ENCODE assay signal across 2 cellular contexts in the genomic region with DNA sequence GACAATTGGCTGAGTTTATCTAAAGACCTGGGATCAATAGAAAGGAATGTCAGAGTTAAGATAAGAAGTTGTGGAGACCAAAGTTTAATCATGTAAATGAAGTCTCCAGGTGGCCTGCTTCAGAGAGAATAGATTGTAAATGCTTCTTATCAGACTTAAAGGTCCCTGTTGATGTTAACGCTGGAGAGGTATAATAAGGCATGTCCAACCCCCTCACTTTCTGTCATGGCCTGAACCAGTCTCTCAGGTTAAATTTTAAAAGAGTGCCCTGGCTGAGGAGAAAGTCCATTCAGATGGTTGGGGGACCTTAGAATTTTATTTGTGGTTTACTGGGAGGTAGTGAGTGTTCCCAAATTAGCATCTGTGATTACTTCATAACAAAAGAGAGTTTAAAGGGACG.
A peak's percentile ranks its signal among the peaks of the same experiment; 100 is the strongest.
TF ChIP-seq lines count a peak whose summit lies in the region.

No MANE protein-coding gene starts in this region.

TF ChIP-seq in H1, 55 proteins besides CTCF, POLR2A, EP300 and RAD21:
- no peak for TF ChIP-seq BCL11A (IDR thresholded peaks at IDR 0.05; ENCODE audit: low read depth in 2 of 2, low read length in 2 of 2)
- no peak for TF ChIP-seq ASH2L (IDR thresholded peaks at IDR 0.05; ENCODE audit: low read length)

TF ChIP-seq in HepG2, 621 proteins besides CTCF, POLR2A, EP300 and RAD21:
- TF ChIP-seq, protein P1, sequence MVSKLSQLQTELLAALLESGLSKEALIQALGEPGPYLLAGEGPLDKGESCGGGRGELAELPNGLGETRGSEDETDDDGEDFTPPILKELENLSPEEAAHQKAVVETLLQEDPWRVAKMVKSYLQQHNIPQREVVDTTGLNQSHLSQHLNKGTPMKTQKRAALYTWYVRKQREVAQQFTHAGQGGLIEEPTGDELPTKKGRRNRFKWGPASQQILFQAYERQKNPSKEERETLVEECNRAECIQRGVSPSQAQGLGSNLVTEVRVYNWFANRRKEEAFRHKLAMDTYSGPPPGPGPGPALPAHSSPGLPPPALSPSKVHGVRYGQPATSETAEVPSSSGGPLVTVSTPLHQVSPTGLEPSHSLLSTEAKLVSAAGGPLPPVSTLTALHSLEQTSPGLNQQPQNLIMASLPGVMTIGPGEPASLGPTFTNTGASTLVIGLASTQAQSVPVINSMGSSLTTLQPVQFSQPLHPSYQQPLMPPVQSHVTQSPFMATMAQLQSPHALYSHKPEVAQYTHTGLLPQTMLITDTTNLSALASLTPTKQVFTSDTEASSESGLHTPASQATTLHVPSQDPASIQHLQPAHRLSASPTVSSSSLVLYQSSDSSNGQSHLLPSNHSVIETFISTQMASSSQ (IDR thresholded peaks at IDR 0.05; ENCODE audit: low read depth) = peak; percentile 42; the same call in 1 of the 2 replicates
- TF ChIP-seq, protein P1 (CRISPR knock-in tag; IDR thresholded peaks at IDR 0.05; ENCODE audit: borderline replicate concordance) = no peak
- TF ChIP-seq ELF1 (CRISPR knock-in tag; IDR thresholded peaks at IDR 0.05) = no peak
- TF ChIP-seq, protein P2, sequence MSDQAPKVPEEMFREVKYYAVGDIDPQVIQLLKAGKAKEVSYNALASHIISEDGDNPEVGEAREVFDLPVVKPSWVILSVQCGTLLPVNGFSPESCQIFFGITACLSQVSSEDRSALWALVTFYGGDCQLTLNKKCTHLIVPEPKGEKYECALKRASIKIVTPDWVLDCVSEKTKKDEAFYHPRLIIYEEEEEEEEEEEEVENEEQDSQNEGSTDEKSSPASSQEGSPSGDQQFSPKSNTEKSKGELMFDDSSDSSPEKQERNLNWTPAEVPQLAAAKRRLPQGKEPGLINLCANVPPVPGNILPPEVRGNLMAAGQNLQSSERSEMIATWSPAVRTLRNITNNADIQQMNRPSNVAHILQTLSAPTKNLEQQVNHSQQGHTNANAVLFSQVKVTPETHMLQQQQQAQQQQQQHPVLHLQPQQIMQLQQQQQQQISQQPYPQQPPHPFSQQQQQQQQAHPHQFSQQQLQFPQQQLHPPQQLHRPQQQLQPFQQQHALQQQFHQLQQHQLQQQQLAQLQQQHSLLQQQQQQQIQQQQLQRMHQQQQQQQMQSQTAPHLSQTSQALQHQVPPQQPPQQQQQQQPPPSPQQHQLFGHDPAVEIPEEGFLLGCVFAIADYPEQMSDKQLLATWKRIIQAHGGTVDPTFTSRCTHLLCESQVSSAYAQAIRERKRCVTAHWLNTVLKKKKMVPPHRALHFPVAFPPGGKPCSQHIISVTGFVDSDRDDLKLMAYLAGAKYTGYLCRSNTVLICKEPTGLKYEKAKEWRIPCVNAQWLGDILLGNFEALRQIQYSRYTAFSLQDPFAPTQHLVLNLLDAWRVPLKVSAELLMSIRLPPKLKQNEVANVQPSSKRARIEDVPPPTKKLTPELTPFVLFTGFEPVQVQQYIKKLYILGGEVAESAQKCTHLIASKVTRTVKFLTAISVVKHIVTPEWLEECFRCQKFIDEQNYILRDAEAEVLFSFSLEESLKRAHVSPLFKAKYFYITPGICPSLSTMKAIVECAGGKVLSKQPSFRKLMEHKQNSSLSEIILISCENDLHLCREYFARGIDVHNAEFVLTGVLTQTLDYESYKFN (CRISPR knock-in tag; conservative IDR thresholded peaks at IDR 0.05) = peak; percentile 31; the same call in 1 of the 2 replicates
